Comparison of ENCODE assay signal across 17 cellular contexts in the genomic region with DNA sequence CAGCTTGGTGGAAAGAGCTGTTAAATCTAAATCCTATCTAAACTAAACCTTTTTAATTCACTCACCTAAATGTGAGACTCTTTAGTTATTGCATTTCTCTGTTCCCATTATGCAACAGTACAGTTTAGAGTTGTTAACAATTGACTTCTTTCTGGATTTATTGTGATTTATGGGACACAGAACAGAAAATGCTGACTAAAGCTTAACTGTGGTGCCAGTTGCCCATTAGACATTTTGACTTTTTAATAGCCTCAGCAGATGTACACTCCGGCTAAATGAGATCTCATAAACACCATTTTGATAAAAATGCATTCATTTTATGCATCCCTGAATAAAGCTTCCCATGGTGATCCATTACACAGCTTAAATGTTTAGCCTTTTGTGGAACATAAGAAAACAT.
"Had no signal": no experiment of that assay in that cellular context is flagged by ENCODE, and none has a peak within 500 bp of the region (broad histone marks: within the 10 kb centered on the region; RNA-seq: fewer than 3 reads in every experiment).

No MANE protein-coding gene starts in this region.

- H3K9me3 ChIP-seq: esophagus muscularis mucosa, ovary had no signal

- H3K27ac Mint-ChIP-seq: naive thymus-derived CD4-positive, alpha-beta T cell had no signal

- H3K36me3 Mint-ChIP-seq: naive thymus-derived CD4-positive, alpha-beta T cell had no signal

- H3K4me2 ChIP-seq: hepatocyte, smooth muscle cell had no signal

- H3K9me3 Mint-ChIP-seq: naive thymus-derived CD4-positive, alpha-beta T cell; neural crest cell had no signal

- H3K4me3 ChIP-seq: esophagus muscularis mucosa, hepatocyte, ovary, smooth muscle cell had no signal

- H3K4me1 Mint-ChIP-seq: naive thymus-derived CD4-positive, alpha-beta T cell; neural crest cell had no signal

- H2AFZ ChIP-seq: hepatocyte had no signal

- H3K27ac ChIP-seq: epithelial cell of prostate, esophagus muscularis mucosa, foreskin keratinocyte, hepatocyte, ovary had no signal

- H3K4me3 Mint-ChIP-seq: naive thymus-derived CD4-positive, alpha-beta T cell; neural crest cell had no signal

- H3K4me1 ChIP-seq: esophagus muscularis mucosa, foreskin keratinocyte had no signal

- H3K36me3 ChIP-seq: esophagus muscularis mucosa, ovary had no signal

- H3K27me3 ChIP-seq: esophagus muscularis mucosa, foreskin keratinocyte, hepatocyte, ovary had no signal

- ATAC-seq: foreskin keratinocyte; left colon; naive thymus-derived CD4-positive, alpha-beta T cell; right cardiac atrium had no signal

- DNase-seq: effector memory CD4-positive, alpha-beta T cell; foreskin keratinocyte; head of caudate nucleus; left colon; mammary epithelial cell; naive thymus-derived CD4-positive, alpha-beta T cell; nucleus accumbens; ovary; right cardiac atrium; stimulated activated CD4-positive, alpha-beta T cell treated with anti-CD3 and anti-CD28 coated beads, Interleukin-2, amount 100 ng/mL, for 48 hours; stimulated activated naive CD4-positive, alpha-beta T cell treated with Interleukin-2 at 50 U/mL for 16 hours; trophoblast cell had no signal
